Comparison of ENCODE assay signal across 28 cellular contexts in genomic region chr5:123051206-123051605, GRCh38. TPM values are rescaled to one million over a fixed set of nuclear protein-coding genes. Genes with fewer than 3 reads are reported as not detected.
DNase-seq lines count a peak whose midpoint lies in the region; ATAC-seq, FAIRE-seq and TF ChIP-seq lines count a peak whose summit lies in the region.
"Had no signal": no experiment of that assay in that cellular context is flagged by ENCODE, and none has a peak within 500 bp of the region (broad histone marks: within the 10 kb centered on the region; RNA-seq: fewer than 3 reads in every experiment).

No MANE protein-coding gene starts in this region.

- intact Hi-C loops in mammary epithelial cell (cut with micrococcal nuclease): no loop called here
- intact Hi-C loops in MCF 10A (cut with micrococcal nuclease): no loop called here
- intact Hi-C loops in sigmoid colon (cut with DNase I): no loop called here

- H4K20me1 ChIP-seq in mammary epithelial cell (ENCODE audit: insufficient read depth, low read length): no peaks in the 10 kb centered on the region
- H4K20me1 ChIP-seq: BLaER1 had no signal

- H3K4me1 Mint-ChIP-seq in MCF 10A (ENCODE audit: insufficient read depth, unreplicated experiment): no peaks in the 10 kb centered on the region
- H3K4me1 Mint-ChIP-seq: CD14-positive monocyte; CD4-positive, alpha-beta memory T cell; CD4-positive, CD25-positive, alpha-beta regulatory T cell; CD8-positive, alpha-beta memory T cell had no signal

- FAIRE-seq in bronchial epithelial cell (lab: Jason Lieb, UNC): no peak
- FAIRE-seq: GM12878, GM12892, GM18507 had no signal

- H3K27ac ChIP-seq in mammary epithelial cell (ENCODE audit: insufficient read depth, low read depth, low read length): no peak overlapping the region
- no peak overlapping the region for H3K27ac ChIP-seq in foreskin keratinocyte
- H3K27ac ChIP-seq in sigmoid colon: no peak overlapping the region
- H3K27ac ChIP-seq: 22Rv1, BLaER1 had no signal

- H3K9me3 ChIP-seq in mammary epithelial cell (replicated peaks; ENCODE audit: insufficient read depth, low read length) (no peaks in the 10 kb centered on the region), sigmoid colon (no peaks in the 10 kb centered on the region)
- H3K9me3 ChIP-seq: BE2C, BLaER1 had no signal

- no peak for ATAC-seq in foreskin keratinocyte
- ATAC-seq: GM12878 had no signal

- no peaks in the 10 kb centered on the region for H3K27me3 Mint-ChIP-seq in MCF 10A (ENCODE audit: insufficient read depth, unreplicated experiment)

- no peak for TF ChIP-seq POLR2A in sigmoid colon (IDR thresholded peaks at IDR 0.05)

- BruUV-seq in mammary epithelial cell (replicated peaks; lab: Mats Ljungman, UMichigan): no TSS peak
- BruUV-seq in MCF 10A (replicated peaks; lab: Mats Ljungman, UMichigan): no TSS peak

- no peak overlapping the region for H3K4me3 ChIP-seq in mammary epithelial cell (replicated peaks in 1 of 3; ENCODE audit: insufficient read depth in 1 of 3, low read depth in 2 of 3, low read length in 3 of 3)
- H3K4me3 ChIP-seq in bronchial epithelial cell (ENCODE audit: low read depth, low read length): no peak overlapping the region
- no peak overlapping the region for H3K4me3 ChIP-seq in sigmoid colon
- H3K4me3 ChIP-seq: BLaER1, GM12878 had no signal

- peak; percentile 61 for DNase-seq in mammary epithelial cell
- DNase-seq in MCF 10A (ENCODE audit: unreplicated experiment): no peak
- peak; percentile 65 for DNase-seq in bronchial epithelial cell (ENCODE audit: low read depth)
- peak; percentile 30 to 64 for DNase-seq in foreskin keratinocyte
- no peak for DNase-seq in sigmoid colon
- no peak for DNase-seq in kidney tubule cell (ENCODE audit: low spot score)
- DNase-seq: ACHN; BE2C; C1 segment of cervical spinal cord; CD4-positive, alpha-beta memory T cell; CD4-positive, CD25-positive, alpha-beta regulatory T cell; CD8-positive, alpha-beta memory T cell; COR-L47; DMS 273 treated with DMSO at 0.1 percent for 48 hours; DMS153; DMS53; DMS79; DND-41; EL; GDM1 had no signal

- H3K9me3 Mint-ChIP-seq in MCF 10A (ENCODE audit: unreplicated experiment): peaks cover 15% of the 10 kb centered on the region

- no peak overlapping the region for H3K9ac ChIP-seq in mammary epithelial cell (ENCODE audit: insufficient read depth, low read length)
- H3K9ac ChIP-seq: BLaER1 had no signal

- no peak for TF ChIP-seq EP300 in sigmoid colon (IDR thresholded peaks at IDR 0.05)

- TF ChIP-seq CTCF in mammary epithelial cell (conservative IDR thresholded peaks at IDR 0.05 in 1 of 2, IDR thresholded peaks at IDR 0.05 in 1 of 2; ENCODE audit: extremely low read depth in 1 of 2, insufficient read depth in 1 of 2, low read depth in 1 of 2, low read length in 2 of 2) (no peak), MCF 10A (IDR thresholded peaks at IDR 0.05; ENCODE audit: unreplicated experiment) (no peak), bronchial epithelial cell (IDR thresholded peaks at IDR 0.05; ENCODE audit: insufficient read depth, low read length, severe bottlenecking) (no peak), foreskin keratinocyte (conservative IDR thresholded peaks at IDR 0.05) (no peak), sigmoid colon (IDR thresholded peaks at IDR 0.05) (no peak)

- H2AFZ ChIP-seq in mammary epithelial cell (ENCODE audit: low read depth, low read length): no peak overlapping the region

- no peaks in the 10 kb centered on the region for H3K36me3 ChIP-seq in mammary epithelial cell (ENCODE audit: insufficient read depth, low read length)
- no peaks in the 10 kb centered on the region for H3K36me3 ChIP-seq in bronchial epithelial cell (ENCODE audit: control insufficient read depth, insufficient read depth, low read length)
- no peaks in the 10 kb centered on the region for H3K36me3 ChIP-seq in sigmoid colon
- H3K36me3 ChIP-seq: BE2C, BLaER1 had no signal

- H3K79me2 ChIP-seq in mammary epithelial cell (ENCODE audit: insufficient read depth, low read length): no peaks in the 10 kb centered on the region

- dilution Hi-C loops in mammary epithelial cell (cut with HindIII; ENCODE audit: low sequenced_read_pairs): no loop called here

- no peaks in the 10 kb centered on the region for H3K36me3 Mint-ChIP-seq in MCF 10A (ENCODE audit: insufficient read depth, unreplicated experiment)
- H3K36me3 Mint-ChIP-seq: CD14-positive monocyte; CD4-positive, alpha-beta memory T cell; CD4-positive, CD25-positive, alpha-beta regulatory T cell; CD8-positive, alpha-beta memory T cell had no signal

- POLR2A ChIA-PET in MCF 10A (lab: Yijun Ruan, JAX): no interaction called here

- H3K4me1 ChIP-seq in mammary epithelial cell (ENCODE audit: insufficient read depth, low read length) (peaks cover 4% of the 10 kb centered on the region), foreskin keratinocyte (no peaks in the 10 kb centered on the region), sigmoid colon (peaks cover 0 to 4% (median 0%) of the 10 kb centered on the region in 4 donors)
- H3K4me1 ChIP-seq: BE2C, BLaER1 had no signal

- H3K4me3 Mint-ChIP-seq in MCF 10A (ENCODE audit: unreplicated experiment): no peak overlapping the region
- H3K4me3 Mint-ChIP-seq: CD14-positive monocyte; CD4-positive, alpha-beta memory T cell; CD4-positive, CD25-positive, alpha-beta regulatory T cell; CD8-positive, alpha-beta memory T cell had no signal

- CTCF ChIA-PET in mammary epithelial cell (lab: Charles Lee; ENCODE audit: low non-redundant PET) (no interaction called here), MCF 10A (lab: Yijun Ruan, JAX) (interaction anchor here (0.6 kb wide), 1 partner anchor 118 kb away, joined by 3 read pairs; no protein-coding TSS in a partner anchor)

- in situ Hi-C loops in mammary epithelial cell (cut with MboI; ENCODE audit: low sequenced_read_pairs in 2 of 2): no loop called here

- 30% methylated on average over 2 of the region's 2 CpGs for WGBS in mammary epithelial cell (ENCODE audit: low coverage, missing lambda C conversion rate)
- 84 to 87% methylated on average over 2 of the region's 2 CpGs for WGBS in sigmoid colon, 2 donors

- no peak overlapping the region for H3K4me2 ChIP-seq in mammary epithelial cell (ENCODE audit: insufficient read depth, low read depth, low read length)
- H3K4me2 ChIP-seq: BLaER1 had no signal

- H3K27ac Mint-ChIP-seq in MCF 10A (ENCODE audit: low read depth, unreplicated experiment): no peak overlapping the region
- H3K27ac Mint-ChIP-seq: CD14-positive monocyte; CD4-positive, alpha-beta memory T cell; CD4-positive, CD25-positive, alpha-beta regulatory T cell had no signal

- H3K27me3 ChIP-seq in mammary epithelial cell (ENCODE audit: insufficient read depth, low read length): no peaks in the 10 kb centered on the region
- H3K27me3 ChIP-seq in bronchial epithelial cell (ENCODE audit: control insufficient read depth, insufficient read depth, low read length): no peaks in the 10 kb centered on the region
- H3K27me3 ChIP-seq in foreskin keratinocyte: peaks cover 4% of the 10 kb centered on the region
- no peaks in the 10 kb centered on the region for H3K27me3 ChIP-seq in sigmoid colon
- H3K27me3 ChIP-seq: BE2C, BLaER1 had no signal

RNA-seq across cellular contexts. Expression of gene PPIC, which starts 14.7 kb away (rescaled TPM):
- total RNA-seq in mammary epithelial cell: 10 to 100 TPM; 26.5 to 31.0 TPM
- polyA plus RNA-seq in mammary epithelial cell: 38.7 TPM
- polyA minus RNA-seq in mammary epithelial cell: 46.7 TPM
- 45.3 and 65.0 TPM in 2 replicates for total RNA-seq in MCF 10A (2022)
- total RNA-seq in bronchial epithelial cell: 43.5 and 45.0 TPM in 2 replicates
- 25.9 and 29.0 TPM in 2 replicates for total RNA-seq in foreskin keratinocyte
- 28.2 and 30.0 TPM in 2 replicates for polyA plus RNA-seq in foreskin keratinocyte
- total RNA-seq in sigmoid colon: 10 to 100 TPM; 26.5 to 79.2 (median 58.4) TPM
- polyA plus RNA-seq in sigmoid colon: 10 to 100 TPM; 21.6 to 42.7 (median 27.0) TPM
- total RNA-seq: A673; CD4-positive, alpha-beta memory T cell; CD4-positive, CD25-positive, alpha-beta regulatory T cell; CD8-positive, alpha-beta memory T cell had no signal
- polyA plus RNA-seq: CD14-positive monocyte; CD4-positive, alpha-beta memory T cell; CD4-positive, CD25-positive, alpha-beta regulatory T cell; CD8-positive, alpha-beta memory T cell had no signal

RNA-seq across cellular contexts. Expression of gene PRDM6, which starts 37.8 kb away (rescaled TPM):
- under 1 TPM; 0.16 to 0.33 TPM for total RNA-seq in mammary epithelial cell
- 0.07 TPM for polyA plus RNA-seq in mammary epithelial cell
- polyA minus RNA-seq in mammary epithelial cell: not detected
- total RNA-seq in MCF 10A (2022): 0.98 and 1.3 TPM in 2 replicates
- not detected in 2 replicates for total RNA-seq in bronchial epithelial cell
- 0.07 TPM in 2 replicates for total RNA-seq in foreskin keratinocyte
- polyA plus RNA-seq in foreskin keratinocyte: 0.01 TPM in 2 replicates
- 10 to 100 TPM; 11.9 to 22.2 (median 18.7) TPM for total RNA-seq in sigmoid colon
- polyA plus RNA-seq in sigmoid colon: 1 to 10 TPM in 1 of 3 donors, under 1 TPM in 1, not detected in 1; 0.60 to 1.1 TPM
- total RNA-seq: A673; CD4-positive, alpha-beta memory T cell; CD4-positive, CD25-positive, alpha-beta regulatory T cell; CD8-positive, alpha-beta memory T cell; G401; GM12878 had no signal
- polyA plus RNA-seq: CD14-positive monocyte; CD4-positive, alpha-beta memory T cell; CD4-positive, CD25-positive, alpha-beta regulatory T cell; CD8-positive, alpha-beta memory T cell; GM12878 had no signal

Comparison
In these comparisons a context has a peak if more than half of its experiments do, and no peak if none do; other contexts are left out.
1. DNase-seq: peak in mammary epithelial cell (single experiment), bronchial epithelial cell (single experiment) and foreskin keratinocyte (2 of 2); none in MCF 10A (single experiment), sigmoid colon (single experiment) and kidney tubule cell (single experiment).